17 cellular contexts compared by ENCODE assay signal in the genomic region with DNA sequence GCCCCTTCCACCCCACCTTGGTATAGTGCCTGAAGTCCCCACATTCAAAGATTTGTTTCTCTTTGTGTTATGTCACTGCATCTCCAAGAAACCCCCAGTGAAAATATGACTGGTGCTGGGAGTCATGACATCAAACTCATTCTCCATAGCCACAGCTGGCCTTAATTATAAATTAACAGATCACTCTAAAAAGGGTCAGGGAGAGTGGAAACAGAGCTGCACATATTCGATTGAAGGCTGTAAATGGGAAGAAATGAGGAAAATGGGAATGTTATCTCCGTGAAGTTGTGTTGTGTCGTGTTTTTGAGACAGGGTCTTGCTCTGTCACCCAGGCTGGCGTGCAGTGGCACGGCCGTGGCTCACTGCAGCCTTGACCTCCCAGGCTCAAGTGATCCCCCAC. TPM values are rescaled to one million over a fixed set of nuclear protein-coding genes. Genes with fewer than 3 reads are reported as not detected.
DNase-seq lines count a peak whose midpoint lies in the region; ATAC-seq and TF ChIP-seq lines count a peak whose summit lies in the region.
"Had no signal": no experiment of that assay in that cellular context is flagged by ENCODE, and none has a peak within 500 bp of the region (broad histone marks: within the 10 kb centered on the region; RNA-seq: fewer than 3 reads in every experiment).

No MANE protein-coding gene starts in this region.

- no peaks in the 10 kb centered on the region for H3K9me3 ChIP-seq in WERI-Rb-1 (ENCODE audit: severe bottlenecking)
- H3K9me3 ChIP-seq: A549; BLaER1 treated with 17β-estradiol and CSF1 and Interleukin-3, amounts not matched to agents 10 nM and 100 nM; Caco-2 had no signal

- no peak overlapping the region for H3K27ac Mint-ChIP-seq in activated CD4-positive, alpha-beta T cell treated with anti-CD3 and anti-CD28 coated beads, Interleukin-2, amount 10 ng/mL, durations not matched to agents 24 days and 14 days
- no peak overlapping the region for H3K27ac Mint-ChIP-seq in activated CD4-positive, alpha-beta T cell treated with anti-CD3 and anti-CD28 coated beads, Interleukin-2, amount 10 ng/mL, durations not matched to agents 7 days and 5 days
- H3K27ac Mint-ChIP-seq: B cell; CD4-positive, alpha-beta T cell; CD8-positive, alpha-beta T cell had no signal

- intact Hi-C loops in activated CD4-positive, alpha-beta T cell treated with anti-CD3 and anti-CD28 coated beads, Interleukin-2, amount 10 ng/mL, durations not matched to agents 24 days and 14 days (cut with micrococcal nuclease), result no loop called here

- no peaks in the 10 kb centered on the region for H3K27me3 ChIP-seq in WERI-Rb-1 (ENCODE audit: insufficient read depth, low read depth, severe bottlenecking)
- H3K27me3 ChIP-seq: BLaER1 treated with 17β-estradiol and CSF1 and Interleukin-3, amounts not matched to agents 10 nM and 100 nM had no signal

- peak; percentile 19; the same call in 1 of the 3 replicates for ATAC-seq in SK-N-SH treated with all-trans-retinoic acid at 6 μM for 48 hours
- ATAC-seq: A549; CD8-positive, alpha-beta T cell had no signal

- no peak overlapping the region for H3K4me3 Mint-ChIP-seq in activated CD4-positive, alpha-beta T cell treated with anti-CD3 and anti-CD28 coated beads, Interleukin-2, amount 10 ng/mL, durations not matched to agents 24 days and 14 days
- H3K4me3 Mint-ChIP-seq in activated CD4-positive, alpha-beta T cell treated with anti-CD3 and anti-CD28 coated beads, Interleukin-2, amount 10 ng/mL, durations not matched to agents 7 days and 5 days, result no peak overlapping the region
- H3K4me3 Mint-ChIP-seq: B cell; CD4-positive, alpha-beta T cell; CD8-positive, alpha-beta T cell had no signal

- H3K4me3 ChIP-seq in WERI-Rb-1 (ENCODE audit: low read depth, low read length), result no peak overlapping the region
- H3K4me3 ChIP-seq: A549; BLaER1 treated with 17β-estradiol and CSF1 and Interleukin-3, amounts not matched to agents 10 nM and 100 nM had no signal

- peaks cover 11% of the 10 kb centered on the region for H3K36me3 ChIP-seq in WERI-Rb-1

- H3K27ac ChIP-seq in WERI-Rb-1, result no peak overlapping the region
- H3K27ac ChIP-seq: 22Rv1; A549; BLaER1 treated with 17β-estradiol and CSF1 and Interleukin-3, amounts not matched to agents 10 nM and 100 nM; C4-2B had no signal

- POLR2A ChIA-PET in activated CD4-positive, alpha-beta T cell treated with anti-CD3 and anti-CD28 coated beads, Interleukin-2, amount 10 ng/mL, durations not matched to agents 7 days and 5 days (lab: Charles Lee), result no interaction called here

- no peaks in the 10 kb centered on the region for H3K27me3 Mint-ChIP-seq in activated CD4-positive, alpha-beta T cell treated with anti-CD3 and anti-CD28 coated beads, Interleukin-2, amount 10 ng/mL, durations not matched to agents 24 days and 14 days
- H3K27me3 Mint-ChIP-seq in activated CD4-positive, alpha-beta T cell treated with anti-CD3 and anti-CD28 coated beads, Interleukin-2, amount 10 ng/mL, durations not matched to agents 7 days and 5 days, result no peaks in the 10 kb centered on the region
- H3K27me3 Mint-ChIP-seq: B cell; CD4-positive, alpha-beta T cell had no signal

- TF ChIP-seq CTCF in WERI-Rb-1 (IDR thresholded peaks at IDR 0.05; ENCODE audit: low read depth, low read length), result no peak

- H3K36me3 Mint-ChIP-seq in activated CD4-positive, alpha-beta T cell treated with anti-CD3 and anti-CD28 coated beads, Interleukin-2, amount 10 ng/mL, durations not matched to agents 24 days and 14 days (ENCODE audit: low read depth), result peaks cover 2% of the 10 kb centered on the region
- H3K36me3 Mint-ChIP-seq in activated CD4-positive, alpha-beta T cell treated with anti-CD3 and anti-CD28 coated beads, Interleukin-2, amount 10 ng/mL, durations not matched to agents 7 days and 5 days (ENCODE audit: low read depth), result no peaks in the 10 kb centered on the region

- no peaks in the 10 kb centered on the region for H3K4me1 Mint-ChIP-seq in activated CD4-positive, alpha-beta T cell treated with anti-CD3 and anti-CD28 coated beads, Interleukin-2, amount 10 ng/mL, durations not matched to agents 24 days and 14 days
- H3K4me1 Mint-ChIP-seq in activated CD4-positive, alpha-beta T cell treated with anti-CD3 and anti-CD28 coated beads, Interleukin-2, amount 10 ng/mL, durations not matched to agents 7 days and 5 days, result no peaks in the 10 kb centered on the region
- H3K4me1 Mint-ChIP-seq: B cell had no signal

- CTCF ChIA-PET in activated CD4-positive, alpha-beta T cell treated with anti-CD3 and anti-CD28 coated beads, Interleukin-2, amount 10 ng/mL, durations not matched to agents 7 days and 5 days (lab: Charles Lee), result interaction anchor here (1.0 kb wide), 1 partner anchor 52 kb away, joined by 3 read pairs; a partner anchor contains a TSS

- no peaks in the 10 kb centered on the region for H3K9me3 Mint-ChIP-seq in activated CD4-positive, alpha-beta T cell treated with anti-CD3 and anti-CD28 coated beads, Interleukin-2, amount 10 ng/mL, durations not matched to agents 24 days and 14 days
- H3K9me3 Mint-ChIP-seq in activated CD4-positive, alpha-beta T cell treated with anti-CD3 and anti-CD28 coated beads, Interleukin-2, amount 10 ng/mL, durations not matched to agents 7 days and 5 days, result no peaks in the 10 kb centered on the region
- H3K9me3 Mint-ChIP-seq: CD4-positive, alpha-beta T cell; CD8-positive, alpha-beta T cell had no signal

- DNase-seq in activated CD4-positive, alpha-beta T cell treated with anti-CD3 and anti-CD28 coated beads, Interleukin-2, amount 10 ng/mL, durations not matched to agents 24 days and 14 days, result peak; percentile 17
- DNase-seq in activated CD4-positive, alpha-beta T cell treated with anti-CD3 and anti-CD28 coated beads, Interleukin-2, amount 10 ng/mL, durations not matched to agents 7 days and 5 days, result no peak
- no peak for DNase-seq in WERI-Rb-1
- no peak for DNase-seq in NCI-H2107 treated with DMSO at 0.1 percent for 48 hours (lab: John Stamatoyannopoulos, UW; ENCODE audit: unreplicated experiment)
- DNase-seq: AML-193; Caco-2; Calu3; CD4-positive, alpha-beta T cell; CD8-positive, alpha-beta T cell; DMS79 treated with DMSO at 0.1 percent for 48 hours; GF-D8 had no signal

TF ChIP-seq in SK-N-SH treated with all-trans-retinoic acid at 6 μM for 48 hours, 23 proteins besides CTCF, POLR2A, EP300 and RAD21:
- TF ChIP-seq, protein P1, sequence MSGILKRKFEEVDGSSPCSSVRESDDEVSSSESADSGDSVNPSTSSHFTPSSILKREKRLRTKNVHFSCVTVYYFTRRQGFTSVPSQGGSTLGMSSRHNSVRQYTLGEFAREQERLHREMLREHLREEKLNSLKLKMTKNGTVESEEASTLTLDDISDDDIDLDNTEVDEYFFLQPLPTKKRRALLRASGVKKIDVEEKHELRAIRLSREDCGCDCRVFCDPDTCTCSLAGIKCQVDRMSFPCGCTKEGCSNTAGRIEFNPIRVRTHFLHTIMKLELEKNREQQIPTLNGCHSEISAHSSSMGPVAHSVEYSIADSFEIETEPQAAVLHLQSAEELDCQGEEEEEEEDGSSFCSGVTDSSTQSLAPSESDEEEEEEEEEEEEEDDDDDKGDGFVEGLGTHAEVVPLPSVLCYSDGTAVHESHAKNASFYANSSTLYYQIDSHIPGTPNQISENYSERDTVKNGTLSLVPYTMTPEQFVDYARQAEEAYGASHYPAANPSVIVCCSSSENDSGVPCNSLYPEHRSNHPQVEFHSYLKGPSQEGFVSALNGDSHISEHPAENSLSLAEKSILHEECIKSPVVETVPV (CRISPR knock-in tag; IDR thresholded peaks at IDR 0.05), result peak; percentile 60; the same call in 1 of the 2 replicates
- TF ChIP-seq ZNF70 (CRISPR knock-in tag; IDR thresholded peaks at IDR 0.05) (no peak), ZNF565 (CRISPR knock-in tag; conservative IDR thresholded peaks at IDR 0.05; ENCODE audit: low read depth) (no peak), TCF4 (CRISPR knock-in tag; IDR thresholded peaks at IDR 0.05; ENCODE audit: borderline replicate concordance) (peak; percentile 93)
- TF ChIP-seq, protein P2, sequence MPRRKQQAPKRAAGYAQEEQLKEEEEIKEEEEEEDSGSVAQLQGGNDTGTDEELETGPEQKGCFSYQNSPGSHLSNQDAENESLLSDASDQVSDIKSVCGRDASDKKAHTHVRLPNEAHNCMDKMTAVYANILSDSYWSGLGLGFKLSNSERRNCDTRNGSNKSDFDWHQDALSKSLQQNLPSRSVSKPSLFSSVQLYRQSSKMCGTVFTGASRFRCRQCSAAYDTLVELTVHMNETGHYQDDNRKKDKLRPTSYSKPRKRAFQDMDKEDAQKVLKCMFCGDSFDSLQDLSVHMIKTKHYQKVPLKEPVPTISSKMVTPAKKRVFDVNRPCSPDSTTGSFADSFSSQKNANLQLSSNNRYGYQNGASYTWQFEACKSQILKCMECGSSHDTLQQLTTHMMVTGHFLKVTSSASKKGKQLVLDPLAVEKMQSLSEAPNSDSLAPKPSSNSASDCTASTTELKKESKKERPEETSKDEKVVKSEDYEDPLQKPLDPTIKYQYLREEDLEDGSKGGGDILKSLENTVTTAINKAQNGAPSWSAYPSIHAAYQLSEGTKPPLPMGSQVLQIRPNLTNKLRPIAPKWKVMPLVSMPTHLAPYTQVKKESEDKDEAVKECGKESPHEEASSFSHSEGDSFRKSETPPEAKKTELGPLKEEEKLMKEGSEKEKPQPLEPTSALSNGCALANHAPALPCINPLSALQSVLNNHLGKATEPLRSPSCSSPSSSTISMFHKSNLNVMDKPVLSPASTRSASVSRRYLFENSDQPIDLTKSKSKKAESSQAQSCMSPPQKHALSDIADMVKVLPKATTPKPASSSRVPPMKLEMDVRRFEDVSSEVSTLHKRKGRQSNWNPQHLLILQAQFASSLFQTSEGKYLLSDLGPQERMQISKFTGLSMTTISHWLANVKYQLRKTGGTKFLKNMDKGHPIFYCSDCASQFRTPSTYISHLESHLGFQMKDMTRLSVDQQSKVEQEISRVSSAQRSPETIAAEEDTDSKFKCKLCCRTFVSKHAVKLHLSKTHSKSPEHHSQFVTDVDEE (CRISPR knock-in tag; IDR thresholded peaks at IDR 0.05), result peak; percentile 83; the same call in 1 of the 2 replicates

RNA-seq across cellular contexts. Expression of a gene that starts 24.2 kb away (rescaled TPM):
- 51.9 and 60.9 TPM in 2 replicates for total RNA-seq in activated CD4-positive, alpha-beta T cell treated with anti-CD3 and anti-CD28 coated beads, Interleukin-2, amount 10 ng/mL, durations not matched to agents 24 days and 14 days
- total RNA-seq in activated CD4-positive, alpha-beta T cell treated with anti-CD3 and anti-CD28 coated beads, Interleukin-2, amount 10 ng/mL, durations not matched to agents 7 days and 5 days, result 10 to 100 TPM; 37.9 to 43.8 TPM

RNA-seq across cellular contexts. Expression of a gene that starts 52.1 kb away (rescaled TPM):
- 16.1 and 20.0 TPM in 2 replicates for total RNA-seq in activated CD4-positive, alpha-beta T cell treated with anti-CD3 and anti-CD28 coated beads, Interleukin-2, amount 10 ng/mL, durations not matched to agents 24 days and 14 days
- 10 to 100 TPM; 16.5 to 16.7 TPM for total RNA-seq in activated CD4-positive, alpha-beta T cell treated with anti-CD3 and anti-CD28 coated beads, Interleukin-2, amount 10 ng/mL, durations not matched to agents 7 days and 5 days
